Comparison of ENCODE assay signal across 9 cellular contexts in genomic region chr6:39347906-39348585, GRCh38. TPM values are rescaled to one million over a fixed set of nuclear protein-coding genes. Genes with fewer than 3 reads are reported as not detected.
A peak's percentile ranks its signal among the peaks of the same experiment; 100 is the strongest.
DNase-seq lines count a peak whose midpoint lies in the region; ATAC-seq and TF ChIP-seq lines count a peak whose summit lies in the region.
"Had no signal": no experiment of that assay in that cellular context is flagged by ENCODE, and none has a peak within 500 bp of the region (broad histone marks: within the 10 kb centered on the region; RNA-seq: fewer than 3 reads in every experiment).

No MANE protein-coding gene starts in this region.

- ATAC-seq in activated CD4-positive, alpha-beta T cell treated with anti-CD3 and anti-CD28 coated beads for 36 hours: peak; percentile 80

- no peaks in the 10 kb centered on the region for H3K36me3 Mint-ChIP-seq in Caco-2 (ENCODE audit: insufficient read depth, unreplicated experiment)
- no peaks in the 10 kb centered on the region for H3K36me3 Mint-ChIP-seq in activated CD4-positive, alpha-beta T cell treated with anti-CD3 and anti-CD28 coated beads for 36 hours (ENCODE audit: low read depth)

- H3K27me3 ChIP-seq in Caco-2 (replicated peaks; ENCODE audit: control insufficient read depth, insufficient read depth, low read length) (no peaks in the 10 kb centered on the region; the same call in 1 of the 2 replicates), HAP-1 (ENCODE audit: low read depth) (no peaks in the 10 kb centered on the region)

- no TSS peak for BruUV-seq in Caco-2 (replicated peaks; lab: Mats Ljungman, UMichigan)

- WGBS in lower leg skin, 2 donors: 39 to 42% methylated on average over 9 of the region's 9 CpGs

- no peaks in the 10 kb centered on the region for H3K4me1 ChIP-seq in Caco-2
- H3K4me1 ChIP-seq in HAP-1: no peaks in the 10 kb centered on the region

- TF ChIP-seq CTCF in Caco-2 (IDR thresholded peaks at IDR 0.05; ENCODE audit: insufficient read depth in 1 of 2, low read depth in 1 of 2, low read length in 1 of 2, severe bottlenecking in 1 of 2, unreplicated experiment in 1 of 2) (peak; percentile 77 to 79), choroid plexus epithelial cell (conservative IDR thresholded peaks at IDR 0.05; ENCODE audit: low read depth, low read length) (peak; percentile 93), lower leg skin (IDR thresholded peaks at IDR 0.05) (peak in 1 of 3 donors; percentile 40)

- H3K4me3 Mint-ChIP-seq in Caco-2 (ENCODE audit: unreplicated experiment): no peak overlapping the region
- H3K4me3 Mint-ChIP-seq in activated CD4-positive, alpha-beta T cell treated with anti-CD3 and anti-CD28 coated beads for 36 hours: no peak overlapping the region
- H3K4me3 Mint-ChIP-seq: T-helper 1 cell treated with Interleukin-12 subunit alpha and Interleukin-12 subunit beta and Interleukin-4 antibody, amounts not matched to agents 30 μg/mL and 1 μg/mL, for 36 hours had no signal

- POLR2A ChIA-PET in Caco-2 (lab: Charles Lee): no interaction called here
- POLR2A ChIA-PET in activated CD4-positive, alpha-beta T cell treated with anti-CD3 and anti-CD28 coated beads for 36 hours (lab: Charles Lee): no interaction called here

- no peaks in the 10 kb centered on the region for H3K9me3 Mint-ChIP-seq in Caco-2 (ENCODE audit: unreplicated experiment)
- H3K9me3 Mint-ChIP-seq in activated CD4-positive, alpha-beta T cell treated with anti-CD3 and anti-CD28 coated beads for 36 hours (ENCODE audit: low read depth): no peaks in the 10 kb centered on the region
- H3K9me3 Mint-ChIP-seq: T-helper 1 cell treated with Interleukin-12 subunit alpha and Interleukin-12 subunit beta and Interleukin-4 antibody, amounts not matched to agents 30 μg/mL and 1 μg/mL, for 36 hours had no signal

- H3K4me3 ChIP-seq in Caco-2 (ENCODE audit: low read depth, low read length) (no peak overlapping the region), HAP-1 (no peak overlapping the region), choroid plexus epithelial cell (ENCODE audit: low read depth, low read length) (no peak overlapping the region), lower leg skin (ENCODE audit: low read depth, poor library complexity, severe bottlenecking) (no peak overlapping the region)

- no peaks in the 10 kb centered on the region for H3K4me1 Mint-ChIP-seq in Caco-2 (ENCODE audit: low read depth, unreplicated experiment)
- no peaks in the 10 kb centered on the region for H3K4me1 Mint-ChIP-seq in activated CD4-positive, alpha-beta T cell treated with anti-CD3 and anti-CD28 coated beads for 36 hours

- in situ Hi-C loops in HAP-1 (cut with MboI; ENCODE audit: low sequenced_read_pairs): loop anchor here (10.0 to 25.0 kb wide), 2 partner anchors 967 to 1689 kb away; partner anchors contain the start of genes TSPO2 and UNC5CL

- TF ChIP-seq POLR2A in lower leg skin (IDR thresholded peaks at IDR 0.05): no peak

- intact Hi-C loops in Caco-2 (cut with micrococcal nuclease; ENCODE audit: unreplicated experiment): loop anchor here (5.0 kb wide), 1 partner anchor 959 kb away; no protein-coding TSS in a partner anchor
- intact Hi-C loops in activated CD4-positive, alpha-beta T cell treated with anti-CD3 and anti-CD28 coated beads for 36 hours (cut with DNase I, micrococcal nuclease): loop anchor here (1.0 to 10.0 kb wide), 4 partner anchors 517 to 961 kb away; no protein-coding TSS in a partner anchor
- intact Hi-C loops in lower leg skin (cut with DNase I; ENCODE audit: low total_unique reads): no loop called here

- CTCF ChIA-PET in Caco-2 (lab: Charles Lee): no interaction called here
- CTCF ChIA-PET in activated CD4-positive, alpha-beta T cell treated with anti-CD3 and anti-CD28 coated beads for 36 hours (lab: Charles Lee): interaction anchor here (0.6 to 1.3 kb wide), 5 partner anchors 14 to 1959 kb away, joined by 3 read pairs; no protein-coding TSS in a partner anchor

- no peaks in the 10 kb centered on the region for H3K9me3 ChIP-seq in Caco-2
- no peaks in the 10 kb centered on the region for H3K9me3 ChIP-seq in HAP-1

- DNase-seq in Caco-2 (peak; percentile 56 to 66), HAP-1 (ENCODE audit: low spot score in 2 of 2) (peak; percentile 56 to 76), NCI-H345 (lab: John Stamatoyannopoulos, UW) (peak; percentile 63), choroid plexus epithelial cell (ENCODE audit: low read depth) (peak; percentile 82), lower leg skin (ENCODE audit: low spot score in 2 of 2) (peak; percentile 41 to 92), cerebellar nuclear complex (lab: John Stamatoyannopoulos, UW) (no peak)
- peak; percentile 76 for DNase-seq in activated CD4-positive, alpha-beta T cell treated with anti-CD3 and anti-CD28 coated beads for 36 hours
- DNase-seq in stimulated activated CD4-positive, alpha-beta T cell treated with anti-CD3 and anti-CD28 coated beads, TNF-alpha, amount 100 ng/mL, for 48 hours (ENCODE audit: low read depth in 3 of 3): peak; percentile 19 to 36 (median 19)

- no peak overlapping the region for H3K27ac Mint-ChIP-seq in Caco-2 (ENCODE audit: unreplicated experiment)
- no peak overlapping the region for H3K27ac Mint-ChIP-seq in activated CD4-positive, alpha-beta T cell treated with anti-CD3 and anti-CD28 coated beads for 36 hours
- H3K27ac Mint-ChIP-seq: T-helper 1 cell treated with Interleukin-12 subunit alpha and Interleukin-12 subunit beta and Interleukin-4 antibody, amounts not matched to agents 30 μg/mL and 1 μg/mL, for 36 hours had no signal

- H3K27me3 Mint-ChIP-seq in Caco-2 (ENCODE audit: insufficient read depth, unreplicated experiment): peaks cover 7% of the 10 kb centered on the region
- H3K27me3 Mint-ChIP-seq in activated CD4-positive, alpha-beta T cell treated with anti-CD3 and anti-CD28 coated beads for 36 hours: peaks cover 3% of the 10 kb centered on the region

- no peaks in the 10 kb centered on the region for H3K36me3 ChIP-seq in Caco-2 (ENCODE audit: control insufficient read depth, insufficient read depth, low read length)
- no peaks in the 10 kb centered on the region for H3K36me3 ChIP-seq in HAP-1 (replicated peaks)

RNA-seq across cellular contexts. Expression of gene KCNK16, which starts 25.5 kb away (rescaled TPM):
- total RNA-seq in Caco-2 (2022): not detected in 2 replicates
- not detected for total RNA-seq in activated CD4-positive, alpha-beta T cell treated with anti-CD3 and anti-CD28 coated beads for 36 hours
- not detected for total RNA-seq in lower leg skin

RNA-seq across cellular contexts. Expression of gene KCNK17, which starts 33.8 kb away (rescaled TPM):
- total RNA-seq in Caco-2 (2022) (not detected in 2 replicates), lower leg skin (under 1 TPM in 1 of 4 donors, not detected in 3; 0.39 TPM)
- total RNA-seq in activated CD4-positive, alpha-beta T cell treated with anti-CD3 and anti-CD28 coated beads for 36 hours: not detected

Comparison
In these comparisons a context has a peak if more than half of its experiments do, and no peak if none do; other contexts are left out.
1. DNase-seq: peak in Caco-2 (2 of 2), HAP-1 (2 of 2), NCI-H345 (single experiment), activated CD4-positive, alpha-beta T cell treated with anti-CD3 and anti-CD28 coated beads for 36 hours (single experiment), choroid plexus epithelial cell (single experiment), lower leg skin (2 of 2) and stimulated activated CD4-positive, alpha-beta T cell treated with anti-CD3 and anti-CD28 coated beads, TNF-alpha, amount 100 ng/mL, for 48 hours (3 of 3); none in cerebellar nuclear complex (0 of 2).